ENCODE assay signal across 1 cellular context in genomic region chr19:7294571-7295212, GRCh38.
TF ChIP-seq lines count a peak whose summit lies in the region.

No MANE protein-coding gene starts in this region.

TF ChIP-seq in SK-N-SH, 30 proteins besides CTCF, POLR2A, EP300 and RAD21 (continued from another document):
- TF ChIP-seq MXI1 (IDR thresholded peaks at IDR 0.05; ENCODE audit: low read depth, low read length), result peak; percentile 86
- no peak for TF ChIP-seq IRF3 (IDR thresholded peaks at IDR 0.05; ENCODE audit: low read depth, low read length)
- TF ChIP-seq ELF1 (IDR thresholded peaks at IDR 0.05), result no peak
- TF ChIP-seq FOSL2 (IDR thresholded peaks at IDR 0.05; ENCODE audit: borderline replicate concordance, low read depth), result no peak
- TF ChIP-seq, protein P1, sequence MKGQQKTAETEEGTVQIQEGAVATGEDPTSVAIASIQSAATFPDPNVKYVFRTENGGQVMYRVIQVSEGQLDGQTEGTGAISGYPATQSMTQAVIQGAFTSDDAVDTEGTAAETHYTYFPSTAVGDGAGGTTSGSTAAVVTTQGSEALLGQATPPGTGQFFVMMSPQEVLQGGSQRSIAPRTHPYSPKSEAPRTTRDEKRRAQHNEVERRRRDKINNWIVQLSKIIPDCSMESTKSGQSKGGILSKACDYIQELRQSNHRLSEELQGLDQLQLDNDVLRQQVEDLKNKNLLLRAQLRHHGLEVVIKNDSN (IDR thresholded peaks at IDR 0.05; ENCODE audit: borderline replicate concordance, low read depth), result peak; percentile 39; the same call in 1 of the 2 replicates
- no peak for TF ChIP-seq USF2 (IDR thresholded peaks at IDR 0.05; ENCODE audit: borderline replicate concordance, low read depth, low read length)
